ENCODE assay signal across 8 cellular contexts in genomic region chrX:46544527-46544926, GRCh38. TPM values are rescaled to one million over a fixed set of nuclear protein-coding genes. Genes with fewer than 3 reads are reported as not detected.
DNase-seq lines count a peak whose midpoint lies in the region; ATAC-seq and TF ChIP-seq lines count a peak whose summit lies in the region.
"Not testable (repeated sequence)": the region's sequence is repeated elsewhere in the genome, so short reads cannot be mapped to it uniquely, and the experiment has no call there.

No MANE protein-coding gene starts in this region.

- not testable (repeated sequence) for H3K27me3 Mint-ChIP-seq in activated T-cell treated with anti-CD3 and anti-CD28 coated beads, Interleukin-2, amount 50 U/mL, for 4 hours (ENCODE audit: low read depth); chondrocyte (ENCODE audit: low read depth)

- not testable (repeated sequence) for H4K20me1 ChIP-seq in OCI-LY1 (ENCODE audit: insufficient read depth, low read length)

- H3K9me2 ChIP-seq in OCI-LY1 (ENCODE audit: low read depth, low read length) = not testable (repeated sequence)

- H3K27ac ChIP-seq in 22Rv1 (0 out of 2 replicates have a peak overlapping the region, but pooled peaks have one; percentile 52), OCI-LY1 (ENCODE audit: low read depth, low read length, poor library complexity, severe bottlenecking) (peak overlapping the region; percentile 51), muscle layer of duodenum (ENCODE audit: low read length) (peak overlapping the region; percentile 92), skin epidermis (peak overlapping the region in 19 of 21 experiments; percentile 22 to 93 (median 85))
- not testable (repeated sequence) for H3K27ac ChIP-seq in cardiac muscle cell

- H3K27ac Mint-ChIP-seq in chondrocyte (ENCODE audit: unreplicated experiment) = peak overlapping the region; percentile 100

- DNase-seq in activated T-cell treated with anti-CD3 and anti-CD28 coated beads, Interleukin-2, amount 50 U/mL, for 4 hours; chondrocyte (ENCODE audit: low spot score); cardiac muscle cell (ENCODE audit: low read depth in 1 of 2, low spot score in 1 of 2): not testable (repeated sequence)

- not testable (repeated sequence) for H3K9me3 ChIP-seq in OCI-LY1 (ENCODE audit: low read length); cardiac muscle cell (ENCODE audit: low read depth); muscle layer of duodenum (ENCODE audit: control insufficient read depth in 1 of 2, low read length in 2 of 2)

- not testable (repeated sequence) for H3F3A ChIP-seq in OCI-LY1 (ENCODE audit: insufficient read depth, low read length)

- H3K4me3 ChIP-seq in OCI-LY1 (ENCODE audit: low read depth, low read length, poor library complexity, severe bottlenecking) (peak overlapping the region; percentile 97), cardiac muscle cell (peak overlapping the region; percentile 42), muscle layer of duodenum (ENCODE audit: low read depth in 1 of 2, low read length in 2 of 2) (peak overlapping the region; percentile 75 to 79), skin epidermis (peak overlapping the region; percentile 48 to 73 (median 68))

- ATAC-seq in GM21529 (IDR thresholded peaks at IDR 0.05; ENCODE audit: unreplicated experiment) = peak; percentile 31
- peak in 1 of 2 donors; percentile 16 for ATAC-seq in activated T-cell treated with anti-CD3 and anti-CD28 coated beads, Interleukin-2, amount 50 U/mL, for 4 hours

- H3K36me3 Mint-ChIP-seq in activated T-cell treated with anti-CD3 and anti-CD28 coated beads, Interleukin-2, amount 50 U/mL, for 4 hours (ENCODE audit: insufficient read depth); chondrocyte (ENCODE audit: low read depth): not testable (repeated sequence)

- H3K4me2 ChIP-seq in OCI-LY1 (ENCODE audit: low read length) = peak overlapping the region; percentile 94

- H3K9ac ChIP-seq in OCI-LY1 (ENCODE audit: low read length) = peak overlapping the region; percentile 98

- not testable (repeated sequence) for H3K9me3 Mint-ChIP-seq in activated T-cell treated with anti-CD3 and anti-CD28 coated beads, Interleukin-2, amount 50 U/mL, for 4 hours; chondrocyte (ENCODE audit: low read depth)

- not testable (repeated sequence) for TF ChIP-seq CTCF in 22Rv1 (IDR thresholded peaks at IDR 0.05); OCI-LY1 (IDR thresholded peaks at IDR 0.05; ENCODE audit: low read length); chondrocyte (IDR thresholded peaks at IDR 0.05); cardiac muscle cell (IDR thresholded peaks at IDR 0.05; ENCODE audit: low read depth, low read length)

- not testable (repeated sequence) for H2AFZ ChIP-seq in OCI-LY1 (ENCODE audit: low read length)

- H3K4me1 Mint-ChIP-seq in activated T-cell treated with anti-CD3 and anti-CD28 coated beads, Interleukin-2, amount 50 U/mL, for 4 hours (ENCODE audit: low read depth) = peaks cover 27% of the 10 kb centered on the region
- H3K4me1 Mint-ChIP-seq in chondrocyte (ENCODE audit: low read depth) = peaks cover 35% of the 10 kb centered on the region

- peak overlapping the region; percentile 95 for H3K4me3 Mint-ChIP-seq in activated T-cell treated with anti-CD3 and anti-CD28 coated beads, Interleukin-2, amount 50 U/mL, for 4 hours
- peak overlapping the region; percentile 97 for H3K4me3 Mint-ChIP-seq in chondrocyte (ENCODE audit: unreplicated experiment)

- peaks cover 19% of the 10 kb centered on the region for H3K36me3 ChIP-seq in OCI-LY1 (ENCODE audit: insufficient read depth, low read length)
- not testable (repeated sequence) for H3K36me3 ChIP-seq in cardiac muscle cell; muscle layer of duodenum (ENCODE audit: control insufficient read depth in 1 of 2, insufficient read depth in 2 of 2, low read length in 2 of 2)

- H3K79me2 ChIP-seq in OCI-LY1 (ENCODE audit: insufficient read depth, low read length) = peaks cover 17% of the 10 kb centered on the region

- H3K4me1 ChIP-seq in OCI-LY1 (ENCODE audit: insufficient read depth, low read length, severe bottlenecking) (peaks cover 27% of the 10 kb centered on the region), muscle layer of duodenum (ENCODE audit: control insufficient read depth in 1 of 2, insufficient read depth in 2 of 2, low read length in 2 of 2) (peaks cover 0 to 12% of the 10 kb centered on the region in 2 donors)
- H3K4me1 ChIP-seq in cardiac muscle cell (ENCODE audit: low read depth) = not testable (repeated sequence)

- not testable (repeated sequence) for H3K27me3 ChIP-seq in OCI-LY1 (ENCODE audit: insufficient read depth, low read length); cardiac muscle cell; muscle layer of duodenum (ENCODE audit: low read depth, low read length)

RNA-seq across cellular contexts. Expression of gene ZNF674, which starts 0.7 kb away (rescaled TPM):
- under 1 TPM; 0.34 to 0.57 (median 0.53) TPM for total RNA-seq in activated T-cell treated with anti-CD3 and anti-CD28 coated beads, Interleukin-2, amount 50 U/mL, for 4 hours
- total RNA-seq in chondrocyte (6.3 to 6.5 TPM (median 6.4 TPM) in 3 replicates), cardiac muscle cell (1.8 and 5.5 TPM in 2 replicates)
- 1.3 and 1.6 TPM in 2 replicates for polyA plus RNA-seq in cardiac muscle cell

RNA-seq across cellular contexts. Expression of gene CHST7, which starts 29.0 kb away (rescaled TPM):
- 10 to 100 TPM in 1 of 3 donors, 1 to 10 TPM in 2; 8.3 to 10.4 (median 9.6) TPM for total RNA-seq in activated T-cell treated with anti-CD3 and anti-CD28 coated beads, Interleukin-2, amount 50 U/mL, for 4 hours
- total RNA-seq in chondrocyte (6.5 to 11.7 TPM (median 7.0 TPM) in 3 replicates), cardiac muscle cell (6.5 and 6.6 TPM in 2 replicates)
- 5.3 and 5.6 TPM in 2 replicates for polyA plus RNA-seq in cardiac muscle cell

Comparison
In these comparisons a context has a peak if more than half of its experiments do, and no peak if none do; other contexts are left out.
1. H3K4me3 ChIP-seq: peak in every context shown above with its lines; median percentile 97 in OCI-LY1; 77 in muscle layer of duodenum; 68 in skin epidermis; 42 in cardiac muscle cell.